In genomic region chr1:88984553-88984945, GRCh38 we compare ENCODE assay signal across 8 cellular contexts. TPM values are rescaled to one million over a fixed set of nuclear protein-coding genes. Genes with fewer than 3 reads are reported as not detected.
DNase-seq lines count a peak whose midpoint lies in the region; ATAC-seq and TF ChIP-seq lines count a peak whose summit lies in the region.

No MANE protein-coding gene starts in this region.

- no peaks in the 10 kb centered on the region for H3K9me3 ChIP-seq in thoracic aorta

- peak overlapping the region; percentile 67 for H3K27ac ChIP-seq in layer of hippocampus (ENCODE audit: low read depth, low read length)
- H3K27ac ChIP-seq in thoracic aorta: no peak overlapping the region

- H3K27me3 Mint-ChIP-seq in activated CD8-positive, alpha-beta memory T cell treated with anti-CD3 and anti-CD28 coated beads, Interleukin-2, amount 10 ng/mL, durations not matched to agents 7 days and 5 days: no peaks in the 10 kb centered on the region
- no peaks in the 10 kb centered on the region for H3K27me3 Mint-ChIP-seq in activated T-helper 17 cell treated with anti-CD3 and anti-CD28 coated beads, Interleukin-2, amount 50 U/mL, for 72 hours

- CTCF ChIA-PET in activated CD8-positive, alpha-beta memory T cell treated with anti-CD3 and anti-CD28 coated beads, Interleukin-2, amount 10 ng/mL, durations not matched to agents 7 days and 5 days (lab: Charles Lee): interaction anchor here (0.6 to 3.0 kb wide), 18 partner anchors 10 to 469 kb away, joined by 3 to 22 read pairs (median 6); partner anchors contain the start of genes GBP3 and GBP4

- H3K36me3 Mint-ChIP-seq in activated CD8-positive, alpha-beta memory T cell treated with anti-CD3 and anti-CD28 coated beads, Interleukin-2, amount 10 ng/mL, durations not matched to agents 7 days and 5 days: peaks cover 86% of the 10 kb centered on the region
- H3K36me3 Mint-ChIP-seq in activated T-helper 17 cell treated with anti-CD3 and anti-CD28 coated beads, Interleukin-2, amount 50 U/mL, for 72 hours (ENCODE audit: low read depth): peaks cover 96% of the 10 kb centered on the region

- peak overlapping the region; percentile 22 for H3K4me3 ChIP-seq in thoracic aorta

- no peak overlapping the region for H3K4me3 Mint-ChIP-seq in activated CD8-positive, alpha-beta memory T cell treated with anti-CD3 and anti-CD28 coated beads, Interleukin-2, amount 10 ng/mL, durations not matched to agents 7 days and 5 days
- H3K4me3 Mint-ChIP-seq in activated T-helper 17 cell treated with anti-CD3 and anti-CD28 coated beads, Interleukin-2, amount 50 U/mL, for 72 hours: peak overlapping the region; percentile 73

- no peak for DNase-seq in activated CD8-positive, alpha-beta memory T cell treated with anti-CD3 and anti-CD28 coated beads, Interleukin-2, amount 10 ng/mL, durations not matched to agents 7 days and 5 days
- no peak for DNase-seq in activated CD8-positive, alpha-beta memory T cell treated with anti-CD3 and anti-CD28 coated beads for 24 hours
- no peak for DNase-seq in thoracic aorta (ENCODE audit: low spot score)
- no peak for DNase-seq in GM03348 (ENCODE audit: low spot score)
- no peak for DNase-seq in NOMO-1 treated with dmso at 0.1 percent for 144 hours (lab: John Stamatoyannopoulos, UW; ENCODE audit: unreplicated experiment)

- peaks cover 10% of the 10 kb centered on the region for H3K36me3 ChIP-seq in thoracic aorta

- H3K4me1 ChIP-seq in thoracic aorta (ENCODE audit: control insufficient read depth in 1 of 2, low read depth in 2 of 2): peaks cover 17 to 33% of the 10 kb centered on the region in 2 donors

- H3K27me3 ChIP-seq in layer of hippocampus (ENCODE audit: control insufficient read depth, insufficient read depth, low read length) (no peaks in the 10 kb centered on the region), thoracic aorta (replicated peaks; ENCODE audit: insufficient read depth) (no peaks in the 10 kb centered on the region)

- TF ChIP-seq CTCF in thoracic aorta (IDR thresholded peaks at IDR 0.05): no peak

- H3K27ac Mint-ChIP-seq in activated CD8-positive, alpha-beta memory T cell treated with anti-CD3 and anti-CD28 coated beads, Interleukin-2, amount 10 ng/mL, durations not matched to agents 7 days and 5 days: peak overlapping the region; percentile 79
- peak overlapping the region; percentile 35 for H3K27ac Mint-ChIP-seq in activated T-helper 17 cell treated with anti-CD3 and anti-CD28 coated beads, Interleukin-2, amount 50 U/mL, for 72 hours

- no peak for ATAC-seq in activated CD8-positive, alpha-beta memory T cell treated with anti-CD3 and anti-CD28 coated beads, Interleukin-2, amount 10 ng/mL, durations not matched to agents 7 days and 5 days
- no peak for ATAC-seq in activated T-helper 17 cell treated with anti-CD3 and anti-CD28 coated beads, Interleukin-2, amount 50 U/mL, for 72 hours (replicated peaks)
- ATAC-seq in thoracic aorta (ENCODE audit: insufficient number of reproducible peaks, low FRiP score, low read depth) (no peak), HG02840 (IDR thresholded peaks at IDR 0.05; ENCODE audit: low FRiP score, unreplicated experiment) (no peak)

- peaks cover 23% of the 10 kb centered on the region for H3K9me3 Mint-ChIP-seq in activated CD8-positive, alpha-beta memory T cell treated with anti-CD3 and anti-CD28 coated beads, Interleukin-2, amount 10 ng/mL, durations not matched to agents 7 days and 5 days (ENCODE audit: low read depth)
- no peaks in the 10 kb centered on the region for H3K9me3 Mint-ChIP-seq in activated T-helper 17 cell treated with anti-CD3 and anti-CD28 coated beads, Interleukin-2, amount 50 U/mL, for 72 hours

- peaks cover 80% of the 10 kb centered on the region for H3K4me1 Mint-ChIP-seq in activated CD8-positive, alpha-beta memory T cell treated with anti-CD3 and anti-CD28 coated beads, Interleukin-2, amount 10 ng/mL, durations not matched to agents 7 days and 5 days
- H3K4me1 Mint-ChIP-seq in activated T-helper 17 cell treated with anti-CD3 and anti-CD28 coated beads, Interleukin-2, amount 50 U/mL, for 72 hours: peaks cover 72% of the 10 kb centered on the region

RNA-seq across cellular contexts. Expression of gene KYAT3, which starts 7.9 kb away (rescaled TPM):
- total RNA-seq in activated CD8-positive, alpha-beta memory T cell treated with anti-CD3 and anti-CD28 coated beads, Interleukin-2, amount 10 ng/mL, durations not matched to agents 7 days and 5 days: 10 to 100 TPM; 38.5 to 49.8 TPM
- 10 to 100 TPM; 41.8 to 65.1 TPM for total RNA-seq in activated T-helper 17 cell treated with anti-CD3 and anti-CD28 coated beads, Interleukin-2, amount 50 U/mL, for 72 hours
- total RNA-seq in thoracic aorta: 10 to 100 TPM; 16.7 to 24.8 TPM

RNA-seq across cellular contexts. Expression of gene RBMXL1, which starts 7.9 kb away (rescaled TPM):
- total RNA-seq in activated CD8-positive, alpha-beta memory T cell treated with anti-CD3 and anti-CD28 coated beads, Interleukin-2, amount 10 ng/mL, durations not matched to agents 7 days and 5 days: 10 to 100 TPM; 17.6 to 26.5 TPM
- total RNA-seq in activated T-helper 17 cell treated with anti-CD3 and anti-CD28 coated beads, Interleukin-2, amount 50 U/mL, for 72 hours: 10 to 100 TPM; 25.5 to 27.4 TPM
- 10 to 100 TPM; 17.6 to 26.2 TPM for total RNA-seq in thoracic aorta

RNA-seq across cellular contexts. Expression of gene GBP3, which starts 38.1 kb away (rescaled TPM):
- 10 to 100 TPM; 32.0 to 38.6 TPM for total RNA-seq in activated CD8-positive, alpha-beta memory T cell treated with anti-CD3 and anti-CD28 coated beads, Interleukin-2, amount 10 ng/mL, durations not matched to agents 7 days and 5 days
- total RNA-seq in activated T-helper 17 cell treated with anti-CD3 and anti-CD28 coated beads, Interleukin-2, amount 50 U/mL, for 72 hours: 1 to 10 TPM; 5.7 to 7.6 TPM
- total RNA-seq in thoracic aorta: 10 to 100 TPM; 44.7 to 51.9 TPM
